ENCODE assay signal across 1 cellular context in the genomic region with DNA sequence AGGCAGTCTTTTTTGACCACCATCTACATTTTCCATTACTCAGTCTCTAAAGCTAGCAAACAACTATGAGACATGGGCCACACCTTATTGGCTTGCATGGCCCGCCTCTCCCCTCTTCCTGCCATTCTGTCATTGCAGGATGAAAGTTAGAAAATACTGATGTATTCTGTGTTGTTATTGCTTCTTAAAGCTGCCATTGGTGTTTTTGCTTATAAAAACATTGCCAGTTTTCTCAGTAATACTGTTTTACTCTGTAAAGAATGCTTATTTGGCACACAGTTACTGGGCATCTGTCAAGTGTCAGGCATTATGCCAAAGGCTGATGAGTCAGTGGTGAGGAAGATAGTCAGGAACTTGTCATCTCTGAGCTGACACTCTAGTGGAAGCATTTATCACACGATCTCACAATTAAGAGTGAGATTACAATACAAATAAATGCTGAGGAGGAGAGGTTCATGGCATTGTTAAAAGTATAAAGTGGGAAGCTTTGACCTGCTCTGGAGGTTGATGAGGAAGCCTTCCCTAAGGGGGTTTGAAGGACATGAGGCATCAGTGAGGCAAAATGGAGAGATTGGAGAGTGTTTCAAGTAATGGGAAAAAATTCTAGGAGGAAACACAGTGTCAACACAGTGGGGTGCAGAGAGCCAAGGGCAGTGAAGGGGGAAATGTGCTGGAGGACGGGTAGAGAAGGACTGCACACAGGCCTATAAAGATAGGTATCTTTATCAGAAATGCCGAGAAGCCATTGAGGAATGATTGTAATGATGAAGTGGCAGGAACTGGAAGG.
TF ChIP-seq lines count a peak whose summit lies in the region.

No MANE protein-coding gene starts in this region.

TF ChIP-seq in SK-N-SH treated with all-trans-retinoic acid at 6 μM for 48 hours, 23 proteins besides CTCF, POLR2A, EP300 and RAD21 (continued from another document):
- TF ChIP-seq TSHZ2 (CRISPR knock-in tag; IDR thresholded peaks at IDR 0.05) = 0 out of 2 replicates have a peak, but pooled peaks have one; percentile 52
- no peak for TF ChIP-seq ZNF8 (CRISPR knock-in tag; IDR thresholded peaks at IDR 0.05)
- no peak for TF ChIP-seq ESRRG (CRISPR knock-in tag; IDR thresholded peaks at IDR 0.05)
- no peak for TF ChIP-seq ZFP3 (CRISPR knock-in tag; IDR thresholded peaks at IDR 0.05)
- TF ChIP-seq, protein P1, sequence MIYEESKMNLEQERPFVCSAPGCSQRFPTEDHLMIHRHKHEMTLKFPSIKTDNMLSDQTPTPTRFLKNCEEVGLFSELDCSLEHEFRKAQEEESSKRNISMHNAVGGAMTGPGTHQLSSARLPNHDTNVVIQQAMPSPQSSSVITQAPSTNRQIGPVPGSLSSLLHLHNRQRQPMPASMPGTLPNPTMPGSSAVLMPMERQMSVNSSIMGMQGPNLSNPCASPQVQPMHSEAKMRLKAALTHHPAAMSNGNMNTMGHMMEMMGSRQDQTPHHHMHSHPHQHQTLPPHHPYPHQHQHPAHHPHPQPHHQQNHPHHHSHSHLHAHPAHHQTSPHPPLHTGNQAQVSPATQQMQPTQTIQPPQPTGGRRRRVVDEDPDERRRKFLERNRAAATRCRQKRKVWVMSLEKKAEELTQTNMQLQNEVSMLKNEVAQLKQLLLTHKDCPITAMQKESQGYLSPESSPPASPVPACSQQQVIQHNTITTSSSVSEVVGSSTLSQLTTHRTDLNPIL (CRISPR knock-in tag; IDR thresholded peaks at IDR 0.05; ENCODE audit: low read depth) = no peak
- no peak for TF ChIP-seq ARNTL (CRISPR knock-in tag; IDR thresholded peaks at IDR 0.05; ENCODE audit: borderline replicate concordance, low read depth)
- TF ChIP-seq TCF4 (CRISPR knock-in tag; IDR thresholded peaks at IDR 0.05; ENCODE audit: borderline replicate concordance) = no peak; the same call in 1 of the 2 replicates
- TF ChIP-seq RARB (CRISPR knock-in tag; IDR thresholded peaks at IDR 0.05) = 0 out of 2 replicates have a peak, but pooled peaks have one; percentile 16
- peak; percentile 77 for TF ChIP-seq ISL1 (CRISPR knock-in tag; IDR thresholded peaks at IDR 0.05)
- TF ChIP-seq ZFP30 (CRISPR knock-in tag; IDR thresholded peaks at IDR 0.05) = no peak
- TF ChIP-seq ZC3H10 (CRISPR knock-in tag; IDR thresholded peaks at IDR 0.05) = no peak
- no peak for TF ChIP-seq BACH2 (CRISPR knock-in tag; IDR thresholded peaks at IDR 0.05; ENCODE audit: borderline replicate concordance)
- TF ChIP-seq ZNF565 (CRISPR knock-in tag; conservative IDR thresholded peaks at IDR 0.05; ENCODE audit: low read depth) = no peak
- TF ChIP-seq TOX (CRISPR knock-in tag; IDR thresholded peaks at IDR 0.05; ENCODE audit: borderline replicate concordance) = 0 out of 2 replicates have a peak, but pooled peaks have one; percentile 64
